Comparison of ENCODE assay signal across 8 cellular contexts in genomic region chr12:81257952-81258551, GRCh38.
A peak's percentile ranks its signal among the peaks of the same experiment; 100 is the strongest.
DNase-seq lines count a peak whose midpoint lies in the region; ATAC-seq and TF ChIP-seq lines count a peak whose summit lies in the region.

No MANE protein-coding gene starts in this region.

- no peaks in the 10 kb centered on the region for H3K4me1 Mint-ChIP-seq in activated T-helper 1 cell treated with anti-CD3 and anti-CD28 coated beads, Interleukin-12 subunit alpha, Interleukin-12 subunit beta, Interleukin-2, Interleukin-4 antibody, amounts not matched to agents 30 ng/mL and 10 ng/mL and 1 ng/mL, durations not matched to agents 14 hours and 24 hours and 36 hours (ENCODE audit: low read depth)
- no peaks in the 10 kb centered on the region for H3K4me1 Mint-ChIP-seq in activated CD4-positive, alpha-beta memory T cell treated with anti-CD3 and anti-CD28 coated beads, Interleukin-2, amount 10 ng/mL, durations not matched to agents 7 days and 5 days

- CTCF ChIA-PET in Panc1 (lab: Charles Lee): interaction anchor here (1.3 kb wide), 1 partner anchor 421 kb away, joined by 5 read pairs; no protein-coding TSS in a partner anchor
- CTCF ChIA-PET in activated CD4-positive, alpha-beta memory T cell treated with anti-CD3 and anti-CD28 coated beads, Interleukin-2, amount 10 ng/mL, durations not matched to agents 7 days and 5 days (lab: Charles Lee): no interaction called here

- POLR2A ChIA-PET in Panc1 (lab: Charles Lee): no interaction called here
- POLR2A ChIA-PET in activated CD4-positive, alpha-beta memory T cell treated with anti-CD3 and anti-CD28 coated beads, Interleukin-2, amount 10 ng/mL, durations not matched to agents 7 days and 5 days (lab: Charles Lee): no interaction called here

- H3K27ac Mint-ChIP-seq in activated T-helper 1 cell treated with anti-CD3 and anti-CD28 coated beads, Interleukin-12 subunit alpha, Interleukin-12 subunit beta, Interleukin-2, Interleukin-4 antibody, amounts not matched to agents 30 ng/mL and 10 ng/mL and 1 ng/mL, durations not matched to agents 14 hours and 24 hours and 36 hours: no peak overlapping the region
- no peak overlapping the region for H3K27ac Mint-ChIP-seq in activated CD4-positive, alpha-beta memory T cell treated with anti-CD3 and anti-CD28 coated beads, Interleukin-2, amount 10 ng/mL, durations not matched to agents 7 days and 5 days

- intact Hi-C loops in Panc1 (cut with micrococcal nuclease; ENCODE audit: unreplicated experiment): loop anchor here (10.0 kb wide), 1 partner anchor 783 kb away; no protein-coding TSS in a partner anchor
- intact Hi-C loops in activated T-helper 1 cell treated with anti-CD3 and anti-CD28 coated beads, Interleukin-12 subunit alpha, Interleukin-12 subunit beta, Interleukin-2, Interleukin-4 antibody, amounts not matched to agents 30 ng/mL and 10 ng/mL and 1 ng/mL, durations not matched to agents 14 hours and 24 hours and 36 hours (cut with micrococcal nuclease): no loop called here

- TF ChIP-seq CTCF in LNCAP (IDR thresholded peaks at IDR 0.05) (peak; percentile 64), Panc1 (IDR thresholded peaks at IDR 0.05) (peak; percentile 52; the same call in 1 of the 2 replicates), fibroblast of mammary gland (conservative IDR thresholded peaks at IDR 0.05; ENCODE audit: control insufficient read depth, insufficient read depth, low read depth, low read length) (peak; percentile 66)

- no peaks in the 10 kb centered on the region for H3K36me3 ChIP-seq in Panc1 (ENCODE audit: control insufficient read depth, insufficient read depth, low read length)

- H3K4me3 ChIP-seq in Panc1 (ENCODE audit: low read depth in 2 of 2, low read length in 2 of 2) (no peak overlapping the region), fibroblast of mammary gland (ENCODE audit: control insufficient read depth, low read depth, low read length) (no peak overlapping the region)

- H3K4me3 Mint-ChIP-seq in activated T-helper 1 cell treated with anti-CD3 and anti-CD28 coated beads, Interleukin-12 subunit alpha, Interleukin-12 subunit beta, Interleukin-2, Interleukin-4 antibody, amounts not matched to agents 30 ng/mL and 10 ng/mL and 1 ng/mL, durations not matched to agents 14 hours and 24 hours and 36 hours: no peak overlapping the region
- no peak overlapping the region for H3K4me3 Mint-ChIP-seq in activated CD4-positive, alpha-beta memory T cell treated with anti-CD3 and anti-CD28 coated beads, Interleukin-2, amount 10 ng/mL, durations not matched to agents 7 days and 5 days

- no TSS peak for BruUV-seq in Panc1 (replicated peaks; lab: Mats Ljungman, UMichigan)

- H3K36me3 Mint-ChIP-seq in activated T-helper 1 cell treated with anti-CD3 and anti-CD28 coated beads, Interleukin-12 subunit alpha, Interleukin-12 subunit beta, Interleukin-2, Interleukin-4 antibody, amounts not matched to agents 30 ng/mL and 10 ng/mL and 1 ng/mL, durations not matched to agents 14 hours and 24 hours and 36 hours (ENCODE audit: low read depth): no peaks in the 10 kb centered on the region
- H3K36me3 Mint-ChIP-seq in activated CD4-positive, alpha-beta memory T cell treated with anti-CD3 and anti-CD28 coated beads, Interleukin-2, amount 10 ng/mL, durations not matched to agents 7 days and 5 days (ENCODE audit: low read depth): no peaks in the 10 kb centered on the region

- DNase-seq in DMS153 (lab: John Stamatoyannopoulos, UW) (peak; percentile 78), Panc1 (ENCODE audit: low read depth, low spot score) (no peak), fibroblast of mammary gland (ENCODE audit: low read depth) (peak; percentile 62), stromal cell of bone marrow (ENCODE audit: low read depth) (peak; percentile 40)
- DNase-seq in activated T-helper 1 cell treated with anti-CD3 and anti-CD28 coated beads, Interleukin-12 subunit alpha, Interleukin-12 subunit beta, Interleukin-2, Interleukin-4 antibody, amounts not matched to agents 30 ng/mL and 10 ng/mL and 1 ng/mL, durations not matched to agents 14 hours and 24 hours and 36 hours (ENCODE audit: low spot score): no peak
- DNase-seq in activated CD4-positive, alpha-beta memory T cell treated with anti-CD3 and anti-CD28 coated beads, Interleukin-2, amount 10 ng/mL, durations not matched to agents 7 days and 5 days: no peak

- no peaks in the 10 kb centered on the region for H3K9me3 Mint-ChIP-seq in activated T-helper 1 cell treated with anti-CD3 and anti-CD28 coated beads, Interleukin-12 subunit alpha, Interleukin-12 subunit beta, Interleukin-2, Interleukin-4 antibody, amounts not matched to agents 30 ng/mL and 10 ng/mL and 1 ng/mL, durations not matched to agents 14 hours and 24 hours and 36 hours
- no peaks in the 10 kb centered on the region for H3K9me3 Mint-ChIP-seq in activated CD4-positive, alpha-beta memory T cell treated with anti-CD3 and anti-CD28 coated beads, Interleukin-2, amount 10 ng/mL, durations not matched to agents 7 days and 5 days

- no peaks in the 10 kb centered on the region for H3K27me3 Mint-ChIP-seq in activated T-helper 1 cell treated with anti-CD3 and anti-CD28 coated beads, Interleukin-12 subunit alpha, Interleukin-12 subunit beta, Interleukin-2, Interleukin-4 antibody, amounts not matched to agents 30 ng/mL and 10 ng/mL and 1 ng/mL, durations not matched to agents 14 hours and 24 hours and 36 hours (ENCODE audit: insufficient read depth)
- no peaks in the 10 kb centered on the region for H3K27me3 Mint-ChIP-seq in activated CD4-positive, alpha-beta memory T cell treated with anti-CD3 and anti-CD28 coated beads, Interleukin-2, amount 10 ng/mL, durations not matched to agents 7 days and 5 days

- no peaks in the 10 kb centered on the region for H3K4me1 ChIP-seq in Panc1 (ENCODE audit: control insufficient read depth, insufficient read depth, low read length)

- no peaks in the 10 kb centered on the region for H3K27me3 ChIP-seq in Panc1 (ENCODE audit: control insufficient read depth, insufficient read depth, low read length)

- no peaks in the 10 kb centered on the region for H3K9me3 ChIP-seq in Panc1 (ENCODE audit: control insufficient read depth, insufficient read depth, low read depth, low read length)

- no peak overlapping the region for H3K27ac ChIP-seq in Panc1 (ENCODE audit: low read length)

- ATAC-seq in Panc1 (no peak), GM18502 (IDR thresholded peaks at IDR 0.05; ENCODE audit: poor library complexity, unreplicated experiment) (no peak)

- in situ Hi-C loops in Panc1 (cut with HindIII; ENCODE audit: low pct_unique_long_range_greater_than_20kb, low sequenced_read_pairs): no loop called here

Comparison
In these comparisons a context has a peak if more than half of its experiments do, and no peak if none do; other contexts are left out.
1. DNase-seq: peak in DMS153 (single experiment), fibroblast of mammary gland (single experiment) and stromal cell of bone marrow (single experiment); none in Panc1 (single experiment), activated T-helper 1 cell treated with anti-CD3 and anti-CD28 coated beads, Interleukin-12 subunit alpha, Interleukin-12 subunit beta, Interleukin-2, Interleukin-4 antibody, amounts not matched to agents 30 ng/mL and 10 ng/mL and 1 ng/mL, durations not matched to agents 14 hours and 24 hours and 36 hours (single experiment) and activated CD4-positive, alpha-beta memory T cell treated with anti-CD3 and anti-CD28 coated beads, Interleukin-2, amount 10 ng/mL, durations not matched to agents 7 days and 5 days (single experiment).
2. Peak in every context shown above with its lines, with median percentiles within 50 percentile points of each other: CTCF ChIP-seq.